21 cellular contexts compared by ENCODE assay signal in the genomic region with DNA sequence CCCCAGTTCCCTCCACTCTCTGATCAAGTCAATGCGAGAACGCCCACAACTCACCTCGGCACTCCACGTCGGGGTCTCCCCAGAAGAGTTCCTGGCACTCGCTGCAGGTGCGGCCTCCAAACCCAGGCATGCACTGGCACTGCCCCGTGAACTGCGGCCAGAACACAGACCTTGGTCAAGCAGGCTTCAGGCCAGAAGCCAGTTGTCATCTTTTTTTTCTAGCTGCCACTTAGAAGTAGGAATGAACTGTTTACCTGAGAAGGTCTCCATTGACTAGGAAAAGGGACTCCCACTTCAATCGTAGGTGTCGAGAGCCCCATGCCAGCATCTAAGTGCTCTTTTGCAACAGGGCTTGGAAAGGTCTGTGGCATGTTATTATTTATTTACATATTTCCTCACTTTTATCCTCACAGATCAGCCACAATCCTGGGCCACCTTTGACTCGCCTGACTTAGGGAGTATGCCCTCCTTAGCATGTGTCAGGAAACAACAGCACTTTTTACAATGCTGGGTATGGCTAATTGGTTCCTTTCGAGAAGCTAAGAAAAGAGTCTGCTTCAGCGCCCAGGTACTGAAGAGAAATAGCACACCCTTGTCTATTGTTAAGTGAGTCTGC. TPM values are rescaled to one million over a fixed set of nuclear protein-coding genes. Genes with fewer than 3 reads are reported as not detected.
DNase-seq lines count a peak whose midpoint lies in the region; ATAC-seq, FAIRE-seq and TF ChIP-seq lines count a peak whose summit lies in the region.
"Had no signal": no experiment of that assay in that cellular context is flagged by ENCODE, and none has a peak within 500 bp of the region (broad histone marks: within the 10 kb centered on the region; RNA-seq: fewer than 3 reads in every experiment).

No MANE protein-coding gene starts in this region.

- peak overlapping the region; percentile 2 for H2BK5ac ChIP-seq in neuronal stem cell (ENCODE audit: low read length)

- no peak for FAIRE-seq in A549 (lab: Jason Lieb, UNC)

- no peak for ATAC-seq in A549
- no peak for ATAC-seq in Panc1
- ATAC-seq in gastroesophageal sphincter, result no peak
- ATAC-seq in stimulated activated naive B cell treated with anti-CD40 and anti-IgM and Interleukin-4, amounts not matched to agents 10 μg/mL and 1 μg/mL and 100 μg/mL, for 72 hours (replicated peaks), result no peak
- ATAC-seq in HG03469 (IDR thresholded peaks at IDR 0.05; ENCODE audit: unreplicated experiment), result no peak
- ATAC-seq in activated CD8-positive, alpha-beta memory T cell treated with anti-CD3 and anti-CD28 coated beads, Interleukin-2, amount 10 ng/mL, durations not matched to agents 7 days and 5 days, result no peak
- ATAC-seq: activated T-cell treated with anti-CD3 and anti-CD28 coated beads, Interleukin-2, amount 50 U/mL, for 4 hours; T-cell had no signal

- no peak overlapping the region for H3K23ac ChIP-seq in neuronal stem cell (ENCODE audit: low read depth, low read length, poor library complexity)

- peak overlapping the region; percentile 71 for H2AK5ac ChIP-seq in neuronal stem cell (ENCODE audit: low read depth, low read length)

- H3K27ac ChIP-seq in A549, result peak overlapping the region; percentile 44 to 77; a peak in 4 of 6 replicates
- peak overlapping the region; percentile 94 for H3K27ac ChIP-seq in Panc1 (ENCODE audit: low read length)
- peak overlapping the region in 3 of 4 donors; percentile 56 to 75 (median 66) for H3K27ac ChIP-seq in gastroesophageal sphincter
- H3K27ac ChIP-seq in neuronal stem cell (replicated peaks; ENCODE audit: low read length), result peak overlapping the region; percentile 27
- H3K27ac ChIP-seq: prostate gland had no signal

- H3K27ac Mint-ChIP-seq in stimulated activated naive B cell treated with anti-CD40 and anti-IgM and Interleukin-4, amounts not matched to agents 10 μg/mL and 1 μg/mL and 100 μg/mL, for 72 hours, result no peak overlapping the region
- H3K27ac Mint-ChIP-seq in activated CD8-positive, alpha-beta memory T cell treated with anti-CD3 and anti-CD28 coated beads, Interleukin-2, amount 10 ng/mL, durations not matched to agents 7 days and 5 days, result no peak overlapping the region
- H3K27ac Mint-ChIP-seq: activated naive CD8-positive, alpha-beta T cell; CD4-positive, CD25-positive, alpha-beta regulatory T cell; dendritic cell treated with granulocyte-macrophage colony-stimulating factor and Interleukin-4, amounts not matched to agents 40 ng/mL and 50 ng/mL, for 4 days; T-cell had no signal

- CTCF ChIA-PET in A549 (lab: Yijun Ruan, JAX) (no interaction called here), Panc1 (lab: Charles Lee) (no interaction called here)
- CTCF ChIA-PET in activated CD8-positive, alpha-beta memory T cell treated with anti-CD3 and anti-CD28 coated beads, Interleukin-2, amount 10 ng/mL, durations not matched to agents 7 days and 5 days (lab: Charles Lee), result no interaction called here

- peak overlapping the region; percentile 76 for H4K91ac ChIP-seq in neuronal stem cell (ENCODE audit: low read depth, low read length, poor library complexity)

- H3K14ac ChIP-seq in neuronal stem cell (ENCODE audit: low read length), result peak overlapping the region; percentile 1

- no peaks in the 10 kb centered on the region for H3K4me1 Mint-ChIP-seq in stimulated activated naive B cell treated with anti-CD40 and anti-IgM and Interleukin-4, amounts not matched to agents 10 μg/mL and 1 μg/mL and 100 μg/mL, for 72 hours
- H3K4me1 Mint-ChIP-seq in activated CD8-positive, alpha-beta memory T cell treated with anti-CD3 and anti-CD28 coated beads, Interleukin-2, amount 10 ng/mL, durations not matched to agents 7 days and 5 days, result no peaks in the 10 kb centered on the region
- H3K4me1 Mint-ChIP-seq: CD4-positive, CD25-positive, alpha-beta regulatory T cell; T-cell had no signal

- no peak for DNase-seq in A549 (ENCODE audit: low read depth in 1 of 2, low spot score in 1 of 2)
- DNase-seq in Panc1 (ENCODE audit: low read depth, low spot score), result no peak
- no peak for DNase-seq in neuronal stem cell (ENCODE audit: low spot score)
- DNase-seq in stimulated activated naive B cell treated with anti-CD40 and anti-IgM and Interleukin-4, amounts not matched to agents 10 μg/mL and 1 μg/mL and 100 μg/mL, for 72 hours, result no peak
- no peak for DNase-seq in Ammon's horn (ENCODE audit: low spot score)
- no peak for DNase-seq in activated CD8-positive, alpha-beta memory T cell treated with anti-CD3 and anti-CD28 coated beads, Interleukin-2, amount 10 ng/mL, durations not matched to agents 7 days and 5 days
- DNase-seq: activated CD4-positive, alpha-beta T cell treated with anti-CD3 and anti-CD28 coated beads, Interleukin-2, amount 50 U/mL, for 48 hours; activated T-cell treated with anti-CD3 and anti-CD28 coated beads, Interleukin-2, amount 50 U/mL, for 4 hours; brain microvascular endothelial cell; CD4-positive, CD25-positive, alpha-beta regulatory T cell; GOT3; NCI-H187 treated with DMSO at 0.1 percent for 48 hours; NCI-H446; spleen; T-cell had no signal

- H3K36me3 ChIP-seq in Panc1 (ENCODE audit: control insufficient read depth, insufficient read depth, low read length), result peaks cover 14% of the 10 kb centered on the region
- peaks cover 0 to 64% of the 10 kb centered on the region in 2 donors for H3K36me3 ChIP-seq in gastroesophageal sphincter
- H3K36me3 ChIP-seq in neuronal stem cell (replicated peaks in 1 of 2; ENCODE audit: control insufficient read depth in 2 of 2, insufficient read depth in 2 of 2, low read length in 2 of 2), result peaks cover 13 to 55% of the 10 kb centered on the region in 2 donors
- H3K36me3 ChIP-seq: prostate gland had no signal

- no peak overlapping the region for H2BK120ac ChIP-seq in neuronal stem cell (ENCODE audit: low read depth, low read length)

- peak overlapping the region; percentile 67; the same call in 2 of the 3 replicates for H3K4me2 ChIP-seq in A549
- no peak overlapping the region for H3K4me2 ChIP-seq in neuronal stem cell (ENCODE audit: insufficient read depth, low read length, poor library complexity, severe bottlenecking)

- TF ChIP-seq POLR2A in A549 (IDR thresholded peaks at IDR 0.05; ENCODE audit: low read length) (no peak), gastroesophageal sphincter (IDR thresholded peaks at IDR 0.05) (no peak)

- no peak overlapping the region for H2AFZ ChIP-seq in neuronal stem cell (ENCODE audit: low read length)

- intact Hi-C loops in Panc1 (cut with micrococcal nuclease; ENCODE audit: unreplicated experiment), result no loop called here

- no TSS peak for BruUV-seq in Panc1 (replicated peaks; lab: Mats Ljungman, UMichigan)

- H3K4me3 ChIP-seq in A549, result no peak overlapping the region
- no peak overlapping the region for H3K4me3 ChIP-seq in Panc1 (ENCODE audit: low read depth in 2 of 2, low read length in 2 of 2)
- no peak overlapping the region for H3K4me3 ChIP-seq in gastroesophageal sphincter
- H3K4me3 ChIP-seq in neuronal stem cell (ENCODE audit: low read length in 2 of 2), result no peak overlapping the region
- H3K4me3 ChIP-seq: prostate gland, spleen, thoracic aorta had no signal

- peak overlapping the region; percentile 64 for H2BK15ac ChIP-seq in neuronal stem cell (ENCODE audit: low read length)

- H3K36me3 Mint-ChIP-seq in stimulated activated naive B cell treated with anti-CD40 and anti-IgM and Interleukin-4, amounts not matched to agents 10 μg/mL and 1 μg/mL and 100 μg/mL, for 72 hours, result no peaks in the 10 kb centered on the region
- no peaks in the 10 kb centered on the region for H3K36me3 Mint-ChIP-seq in activated CD8-positive, alpha-beta memory T cell treated with anti-CD3 and anti-CD28 coated beads, Interleukin-2, amount 10 ng/mL, durations not matched to agents 7 days and 5 days
- H3K36me3 Mint-ChIP-seq: activated naive CD8-positive, alpha-beta T cell; CD4-positive, CD25-positive, alpha-beta regulatory T cell; T-cell had no signal

- TF ChIP-seq RAD21 in A549 (conservative IDR thresholded peaks at IDR 0.05 in 1 of 2, IDR thresholded peaks at IDR 0.05 in 1 of 2), result no peak

- TF ChIP-seq EP300 in A549 (IDR thresholded peaks at IDR 0.05), result no peak
- TF ChIP-seq EP300 in gastroesophageal sphincter (IDR thresholded peaks at IDR 0.05), result no peak

- H3K4me1 ChIP-seq in A549 (peaks cover 82% of the 10 kb centered on the region), Panc1 (ENCODE audit: control insufficient read depth, insufficient read depth, low read length) (peaks cover 77% of the 10 kb centered on the region), gastroesophageal sphincter (peaks cover 7 to 61% (median 8%) of the 10 kb centered on the region in 3 donors), neuronal stem cell (ENCODE audit: control insufficient read depth in 2 of 2, insufficient read depth in 1 of 2, low read depth in 1 of 2, low read length in 2 of 2) (peaks cover 22 to 27% of the 10 kb centered on the region in 2 donors)
- H3K4me1 ChIP-seq: prostate gland had no signal

- no peak overlapping the region for H3K9ac ChIP-seq in neuronal stem cell (ENCODE audit: low read depth, low read length, poor library complexity)

- H3K79me1 ChIP-seq in neuronal stem cell (ENCODE audit: low read depth, low read length), result no peaks in the 10 kb centered on the region

- peaks cover 0 to 5% of the 10 kb centered on the region in 2 donors for H3K27me3 Mint-ChIP-seq in stimulated activated naive B cell treated with anti-CD40 and anti-IgM and Interleukin-4, amounts not matched to agents 10 μg/mL and 1 μg/mL and 100 μg/mL, for 72 hours
- H3K27me3 Mint-ChIP-seq in activated CD8-positive, alpha-beta memory T cell treated with anti-CD3 and anti-CD28 coated beads, Interleukin-2, amount 10 ng/mL, durations not matched to agents 7 days and 5 days, result peaks cover 15% of the 10 kb centered on the region
- H3K27me3 Mint-ChIP-seq: dendritic cell treated with granulocyte-macrophage colony-stimulating factor and Interleukin-4, amounts not matched to agents 40 ng/mL and 50 ng/mL, for 4 days had no signal

- H3K4me3 Mint-ChIP-seq in stimulated activated naive B cell treated with anti-CD40 and anti-IgM and Interleukin-4, amounts not matched to agents 10 μg/mL and 1 μg/mL and 100 μg/mL, for 72 hours, result no peak overlapping the region
- H3K4me3 Mint-ChIP-seq in activated CD8-positive, alpha-beta memory T cell treated with anti-CD3 and anti-CD28 coated beads, Interleukin-2, amount 10 ng/mL, durations not matched to agents 7 days and 5 days, result no peak overlapping the region
- H3K4me3 Mint-ChIP-seq: activated naive CD8-positive, alpha-beta T cell; activated T-cell treated with anti-CD3 and anti-CD28 coated beads, Interleukin-2, amount 50 U/mL, for 4 hours; CD4-positive, CD25-positive, alpha-beta regulatory T cell; dendritic cell treated with granulocyte-macrophage colony-stimulating factor and Interleukin-4, amounts not matched to agents 40 ng/mL and 50 ng/mL, for 4 days; T-cell had no signal

- no peak overlapping the region for H3K4ac ChIP-seq in neuronal stem cell (ENCODE audit: low read length)

- H3K9me3 ChIP-seq in A549 (no peaks in the 10 kb centered on the region), Panc1 (ENCODE audit: control insufficient read depth, insufficient read depth, low read depth, low read length) (no peaks in the 10 kb centered on the region), gastroesophageal sphincter (no peaks in the 10 kb centered on the region), neuronal stem cell (replicated peaks in 1 of 2; ENCODE audit: control insufficient read depth in 2 of 2, insufficient read depth in 1 of 2, low read depth in 1 of 2, low read length in 2 of 2) (no peaks in the 10 kb centered on the region)
- H3K9me3 ChIP-seq: prostate gland, spleen, thoracic aorta had no signal

- peak overlapping the region; percentile 47 for H2BK12ac ChIP-seq in neuronal stem cell (ENCODE audit: low read length)

- in situ Hi-C loops in Panc1 (cut with HindIII; ENCODE audit: low pct_unique_long_range_greater_than_20kb, low sequenced_read_pairs), result no loop called here

- 93% methylated on average over 14 of the region's 14 CpGs for WGBS in A549 (ENCODE audit: missing lambda C conversion rate)
- 82 to 84% methylated on average over 3 to 8 of the region's 14 CpGs for WGBS in gastroesophageal sphincter (ENCODE audit: low coverage in 1 of 2), 2 donors
- WGBS in neuronal stem cell (ENCODE audit: extremely low coverage in 2 of 2, insufficient read length in 2 of 2, insufficient replicate concordance in 1 of 2), 2 donors, result no CpG with 5 or more reads among the region's 14 CpGs

- H3K18ac ChIP-seq in neuronal stem cell (ENCODE audit: low read length), result peak overlapping the region; percentile 86

- no peaks in the 10 kb centered on the region for H3K9me3 Mint-ChIP-seq in stimulated activated naive B cell treated with anti-CD40 and anti-IgM and Interleukin-4, amounts not matched to agents 10 μg/mL and 1 μg/mL and 100 μg/mL, for 72 hours
- H3K9me3 Mint-ChIP-seq in activated CD8-positive, alpha-beta memory T cell treated with anti-CD3 and anti-CD28 coated beads, Interleukin-2, amount 10 ng/mL, durations not matched to agents 7 days and 5 days (ENCODE audit: low read depth), result no peaks in the 10 kb centered on the region
- H3K9me3 Mint-ChIP-seq: activated T-cell treated with anti-CD3 and anti-CD28 coated beads, Interleukin-2, amount 50 U/mL, for 4 hours; CD4-positive, CD25-positive, alpha-beta regulatory T cell; dendritic cell treated with granulocyte-macrophage colony-stimulating factor and Interleukin-4, amounts not matched to agents 40 ng/mL and 50 ng/mL, for 4 days; T-cell had no signal

- no peak overlapping the region for H4K8ac ChIP-seq in neuronal stem cell (ENCODE audit: low read depth, low read length)

- TF ChIP-seq CTCF in A549 (IDR thresholded peaks at IDR 0.05) (no peak), Panc1 (IDR thresholded peaks at IDR 0.05) (no peak), gastroesophageal sphincter (IDR thresholded peaks at IDR 0.05) (no peak)

- no peaks in the 10 kb centered on the region for H3K27me3 ChIP-seq in Panc1 (ENCODE audit: control insufficient read depth, insufficient read depth, low read length)
- no peaks in the 10 kb centered on the region for H3K27me3 ChIP-seq in gastroesophageal sphincter
- H3K27me3 ChIP-seq in neuronal stem cell (ENCODE audit: control insufficient read depth in 3 of 3, insufficient read depth in 3 of 3, low read depth in 1 of 3, low read length in 3 of 3), result no peaks in the 10 kb centered on the region
- H3K27me3 ChIP-seq: brain microvascular endothelial cell had no signal

- POLR2A ChIA-PET in A549 (lab: Yijun Ruan, JAX), result no interaction called here
- POLR2A ChIA-PET in Panc1 (lab: Charles Lee), result interaction anchor here (0.6 kb wide), 1 partner anchor 52 kb away, joined by 4 read pairs; no protein-coding TSS in a partner anchor

RNA-seq across cellular contexts. Expression of a gene that starts 51.7 kb away (rescaled TPM):
- polyA plus RNA-seq in A549 (2011; rRNA removed) (162 and 208 TPM in 2 replicates), A549 (2017; fragmentation: RNase III; extraction: RNeasy Plus Mini Kit Qiagen cat#74134 plus additional on column Dnase treatment) (142 to 159 TPM (median 143 TPM) in 3 replicates)
- 66.5 and 67.3 TPM in 2 replicates for polyA plus RNA-seq in A549 (2012; cell fraction: cytosol; rRNA removed)
- polyA plus RNA-seq in A549 (2012; cell fraction: nucleus; rRNA removed), result 349 and 365 TPM in 2 replicates
- 395 and 408 TPM in 2 replicates for polyA minus RNA-seq in A549 (2011; rRNA and poly(A)+ RNA removed)
- total RNA-seq in Panc1 (2021; ENCODE audit: unreplicated experiment) (204 TPM), gastroesophageal sphincter (100 to 1,000 TPM; 130 to 193 (median 179) TPM)
- polyA plus RNA-seq in Panc1 (2012; ENCODE audit: insufficient read length), result 141 TPM
- 98.3 TPM for polyA plus RNA-seq in neuronal stem cell (2013, experiment 1 of 2)
- polyA plus RNA-seq in neuronal stem cell (2013, experiment 2 of 2), result 101 TPM
- not detected for total RNA-seq in activated CD8-positive, alpha-beta memory T cell treated with anti-CD3 and anti-CD28 coated beads, Interleukin-2, amount 10 ng/mL, durations not matched to agents 7 days and 5 days

Comparison
In these comparisons a context has a peak if more than half of its experiments do, and no peak if none do; other contexts are left out.
1. H3K27ac ChIP-seq: peak in every context shown above with its lines; median percentile 94 in Panc1; 66 in gastroesophageal sphincter; 60 in A549; 27 in neuronal stem cell.
2. RNA of a gene that starts 51.7 kb away (total RNA-seq): 204 TPM in Panc1 (single experiment) and 130 to 193 TPM in gastroesophageal sphincter; not detected in activated CD8-positive, alpha-beta memory T cell treated with anti-CD3 and anti-CD28 coated beads, Interleukin-2, amount 10 ng/mL, durations not matched to agents 7 days and 5 days; every median in the first group is over 100 times any median in the second.